In the genomic region with DNA sequence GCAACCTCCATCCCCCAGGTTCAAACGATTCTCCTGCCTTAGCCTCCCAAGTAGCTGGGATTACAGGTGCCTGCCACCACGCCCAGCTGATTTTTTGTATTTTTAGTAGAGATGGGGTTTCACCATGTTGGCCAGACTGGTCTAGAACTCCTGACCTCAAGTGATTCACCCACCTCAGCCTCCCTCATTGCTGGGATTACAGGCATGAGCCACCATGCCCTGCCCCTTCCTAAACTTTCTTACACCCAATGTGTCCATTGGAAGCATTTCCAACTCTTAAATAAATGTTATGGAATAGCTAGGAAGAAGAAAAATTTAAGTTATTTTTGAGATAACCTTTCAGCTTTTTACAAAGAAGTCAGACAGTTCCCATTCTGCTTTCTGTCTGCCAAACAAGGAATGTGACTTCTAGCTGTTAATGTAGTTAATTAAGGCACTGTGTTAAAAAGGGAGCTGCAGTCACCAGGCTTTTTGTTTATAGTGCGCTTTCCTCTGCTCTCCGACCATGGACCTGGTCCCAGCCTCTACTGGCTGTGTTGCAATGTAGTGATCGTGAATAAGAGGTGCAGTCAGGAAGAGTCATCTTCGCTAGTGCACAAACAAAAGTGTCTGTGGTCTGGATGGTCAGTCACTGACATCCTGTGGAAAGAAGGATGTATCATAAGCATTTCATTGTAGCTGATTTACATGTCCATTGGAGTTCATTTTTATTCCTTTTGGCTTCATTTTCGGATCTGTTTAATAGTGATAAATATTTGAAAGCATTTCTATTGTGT, we compare ENCODE assay signal across 2 cellular contexts.
TF ChIP-seq lines count a peak whose summit lies in the region.

No MANE protein-coding gene starts in this region.

TF ChIP-seq in SK-N-SH, 30 proteins besides CTCF, POLR2A, EP300 and RAD21 (continued from another document):
- TF ChIP-seq, protein P1, sequence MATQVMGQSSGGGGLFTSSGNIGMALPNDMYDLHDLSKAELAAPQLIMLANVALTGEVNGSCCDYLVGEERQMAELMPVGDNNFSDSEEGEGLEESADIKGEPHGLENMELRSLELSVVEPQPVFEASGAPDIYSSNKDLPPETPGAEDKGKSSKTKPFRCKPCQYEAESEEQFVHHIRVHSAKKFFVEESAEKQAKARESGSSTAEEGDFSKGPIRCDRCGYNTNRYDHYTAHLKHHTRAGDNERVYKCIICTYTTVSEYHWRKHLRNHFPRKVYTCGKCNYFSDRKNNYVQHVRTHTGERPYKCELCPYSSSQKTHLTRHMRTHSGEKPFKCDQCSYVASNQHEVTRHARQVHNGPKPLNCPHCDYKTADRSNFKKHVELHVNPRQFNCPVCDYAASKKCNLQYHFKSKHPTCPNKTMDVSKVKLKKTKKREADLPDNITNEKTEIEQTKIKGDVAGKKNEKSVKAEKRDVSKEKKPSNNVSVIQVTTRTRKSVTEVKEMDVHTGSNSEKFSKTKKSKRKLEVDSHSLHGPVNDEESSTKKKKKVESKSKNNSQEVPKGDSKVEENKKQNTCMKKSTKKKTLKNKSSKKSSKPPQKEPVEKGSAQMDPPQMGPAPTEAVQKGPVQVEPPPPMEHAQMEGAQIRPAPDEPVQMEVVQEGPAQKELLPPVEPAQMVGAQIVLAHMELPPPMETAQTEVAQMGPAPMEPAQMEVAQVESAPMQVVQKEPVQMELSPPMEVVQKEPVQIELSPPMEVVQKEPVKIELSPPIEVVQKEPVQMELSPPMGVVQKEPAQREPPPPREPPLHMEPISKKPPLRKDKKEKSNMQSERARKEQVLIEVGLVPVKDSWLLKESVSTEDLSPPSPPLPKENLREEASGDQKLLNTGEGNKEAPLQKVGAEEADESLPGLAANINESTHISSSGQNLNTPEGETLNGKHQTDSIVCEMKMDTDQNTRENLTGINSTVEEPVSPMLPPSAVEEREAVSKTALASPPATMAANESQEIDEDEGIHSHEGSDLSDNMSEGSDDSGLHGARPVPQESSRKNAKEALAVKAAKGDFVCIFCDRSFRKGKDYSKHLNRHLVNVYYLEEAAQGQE (IDR thresholded peaks at IDR 0.05; ENCODE audit: low read depth, low read length), result no peak

TF ChIP-seq in SK-N-SH treated with all-trans-retinoic acid at 6 μM for 48 hours, 23 proteins besides CTCF, POLR2A, EP300 and RAD21 (continued from another document):
- TF ChIP-seq, protein P2, sequence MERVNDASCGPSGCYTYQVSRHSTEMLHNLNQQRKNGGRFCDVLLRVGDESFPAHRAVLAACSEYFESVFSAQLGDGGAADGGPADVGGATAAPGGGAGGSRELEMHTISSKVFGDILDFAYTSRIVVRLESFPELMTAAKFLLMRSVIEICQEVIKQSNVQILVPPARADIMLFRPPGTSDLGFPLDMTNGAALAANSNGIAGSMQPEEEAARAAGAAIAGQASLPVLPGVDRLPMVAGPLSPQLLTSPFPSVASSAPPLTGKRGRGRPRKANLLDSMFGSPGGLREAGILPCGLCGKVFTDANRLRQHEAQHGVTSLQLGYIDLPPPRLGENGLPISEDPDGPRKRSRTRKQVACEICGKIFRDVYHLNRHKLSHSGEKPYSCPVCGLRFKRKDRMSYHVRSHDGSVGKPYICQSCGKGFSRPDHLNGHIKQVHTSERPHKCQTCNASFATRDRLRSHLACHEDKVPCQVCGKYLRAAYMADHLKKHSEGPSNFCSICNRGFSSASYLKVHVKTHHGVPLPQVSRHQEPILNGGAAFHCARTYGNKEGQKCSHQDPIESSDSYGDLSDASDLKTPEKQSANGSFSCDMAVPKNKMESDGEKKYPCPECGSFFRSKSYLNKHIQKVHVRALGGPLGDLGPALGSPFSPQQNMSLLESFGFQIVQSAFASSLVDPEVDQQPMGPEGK (CRISPR knock-in tag; IDR thresholded peaks at IDR 0.05; ENCODE audit: borderline replicate concordance), result no peak
- no peak for TF ChIP-seq CSDC2 (CRISPR knock-in tag; IDR thresholded peaks at IDR 0.05)
- TF ChIP-seq ZNF70 (CRISPR knock-in tag; IDR thresholded peaks at IDR 0.05), result no peak
TF ChIP-seq in SK-N-SH treated with all-trans-retinoic acid at 6 μM for 48 hours: peak in this region for 0.
